22 cellular contexts compared by ENCODE assay signal in the genomic region with DNA sequence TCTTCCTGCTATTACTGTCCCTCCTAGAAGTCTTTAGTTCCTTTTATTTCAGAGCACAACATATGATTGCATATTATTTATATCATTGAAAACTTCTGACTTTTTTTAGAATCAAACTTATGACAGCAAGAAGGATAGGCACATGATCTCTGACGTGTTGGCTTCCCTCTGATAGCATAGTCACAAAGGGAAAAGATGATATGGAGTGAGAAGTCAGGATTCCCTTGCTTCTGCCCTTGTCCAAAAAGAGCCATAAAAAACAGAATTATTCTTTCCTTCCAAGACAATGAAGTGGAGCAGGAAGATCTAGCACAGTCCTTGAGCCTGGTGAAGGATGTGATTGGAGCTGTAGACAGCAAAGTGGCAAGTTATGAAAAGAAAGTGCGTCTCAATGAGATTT.
DNase-seq lines count a peak whose midpoint lies in the region; ATAC-seq lines count a peak whose summit lies in the region.
"Had no signal": no experiment of that assay in that cellular context is flagged by ENCODE, and none has a peak within 500 bp of the region (broad histone marks: within the 10 kb centered on the region; RNA-seq: fewer than 3 reads in every experiment).

No MANE protein-coding gene starts in this region.

- H3K27me3 Mint-ChIP-seq in activated CD4-positive, alpha-beta T cell treated with anti-CD3 and anti-CD28 coated beads for 36 hours: no peaks in the 10 kb centered on the region
- no peaks in the 10 kb centered on the region for H3K27me3 Mint-ChIP-seq in activated CD4-positive, alpha-beta T cell treated with anti-CD3 and anti-CD28 coated beads, Interleukin-2, amount 10 ng/mL, durations not matched to agents 7 days and 5 days
- H3K27me3 Mint-ChIP-seq in CD4-positive, CD25-positive, alpha-beta regulatory T cell: no peaks in the 10 kb centered on the region
- H3K27me3 Mint-ChIP-seq in activated T-helper 2 cell treated with anti-CD3 and anti-CD28 coated beads, Interferon-gamma antibody, Interleukin-2, Interleukin-4, amounts not matched to agents 10 μg/mL and 5 μg/mL and 100 μg/mL, durations not matched to agents 14 hours and 24 hours and 36 hours (ENCODE audit: low read depth): no peaks in the 10 kb centered on the region
- H3K27me3 Mint-ChIP-seq in memory B cell: no peaks in the 10 kb centered on the region
- H3K27me3 Mint-ChIP-seq: dendritic cell treated with granulocyte-macrophage colony-stimulating factor and Interleukin-4, amounts not matched to agents 40 ng/mL and 50 ng/mL, for 4 days; type B pancreatic cell had no signal

- H3K9me3 Mint-ChIP-seq in activated CD4-positive, alpha-beta T cell treated with anti-CD3 and anti-CD28 coated beads for 36 hours (ENCODE audit: low read depth): no peaks in the 10 kb centered on the region
- no peaks in the 10 kb centered on the region for H3K9me3 Mint-ChIP-seq in activated CD4-positive, alpha-beta T cell treated with anti-CD3 and anti-CD28 coated beads, Interleukin-2, amount 10 ng/mL, durations not matched to agents 7 days and 5 days
- H3K9me3 Mint-ChIP-seq in CD4-positive, CD25-positive, alpha-beta regulatory T cell: no peaks in the 10 kb centered on the region
- no peaks in the 10 kb centered on the region for H3K9me3 Mint-ChIP-seq in activated T-helper 2 cell treated with anti-CD3 and anti-CD28 coated beads, Interferon-gamma antibody, Interleukin-2, Interleukin-4, amounts not matched to agents 10 μg/mL and 5 μg/mL and 100 μg/mL, durations not matched to agents 14 hours and 24 hours and 36 hours
- H3K9me3 Mint-ChIP-seq in memory B cell: no peaks in the 10 kb centered on the region
- H3K9me3 Mint-ChIP-seq: dendritic cell treated with granulocyte-macrophage colony-stimulating factor and Interleukin-4, amounts not matched to agents 40 ng/mL and 50 ng/mL, for 4 days; HFFc6; stimulated activated effector memory CD8-positive, alpha-beta T cell treated with anti-CD3 and anti-CD28 coated beads, Interleukin-12 subunit alpha, Interleukin-12 subunit beta, amount 100 ng/mL, for 72 hours; type B pancreatic cell had no signal

- peaks cover 80% of the 10 kb centered on the region for H3K4me1 Mint-ChIP-seq in activated CD4-positive, alpha-beta T cell treated with anti-CD3 and anti-CD28 coated beads for 36 hours
- peaks cover 24% of the 10 kb centered on the region for H3K4me1 Mint-ChIP-seq in activated CD4-positive, alpha-beta T cell treated with anti-CD3 and anti-CD28 coated beads, Interleukin-2, amount 10 ng/mL, durations not matched to agents 7 days and 5 days
- H3K4me1 Mint-ChIP-seq in CD4-positive, CD25-positive, alpha-beta regulatory T cell: peaks cover 7 to 53% (median 38%) of the 10 kb centered on the region in 4 donors
- H3K4me1 Mint-ChIP-seq in activated T-helper 2 cell treated with anti-CD3 and anti-CD28 coated beads, Interferon-gamma antibody, Interleukin-2, Interleukin-4, amounts not matched to agents 10 μg/mL and 5 μg/mL and 100 μg/mL, durations not matched to agents 14 hours and 24 hours and 36 hours (ENCODE audit: low read depth): peaks cover 39% of the 10 kb centered on the region
- peaks cover 19% of the 10 kb centered on the region for H3K4me1 Mint-ChIP-seq in memory B cell

- peaks cover 15% of the 10 kb centered on the region for H3K4me1 ChIP-seq in CD4-positive, CD25-positive, alpha-beta regulatory T cell (ENCODE audit: control insufficient read depth, insufficient read depth, low read length, poor library complexity, severe bottlenecking)
- H3K4me1 ChIP-seq: BE2C, SJSA1 had no signal

- H3K36me3 Mint-ChIP-seq in activated CD4-positive, alpha-beta T cell treated with anti-CD3 and anti-CD28 coated beads for 36 hours (ENCODE audit: low read depth): peaks cover 81% of the 10 kb centered on the region
- peaks cover 75% of the 10 kb centered on the region for H3K36me3 Mint-ChIP-seq in activated CD4-positive, alpha-beta T cell treated with anti-CD3 and anti-CD28 coated beads, Interleukin-2, amount 10 ng/mL, durations not matched to agents 7 days and 5 days (ENCODE audit: low read depth)
- peaks cover 47% of the 10 kb centered on the region for H3K36me3 Mint-ChIP-seq in CD4-positive, CD25-positive, alpha-beta regulatory T cell
- peaks cover 85% of the 10 kb centered on the region for H3K36me3 Mint-ChIP-seq in activated T-helper 2 cell treated with anti-CD3 and anti-CD28 coated beads, Interferon-gamma antibody, Interleukin-2, Interleukin-4, amounts not matched to agents 10 μg/mL and 5 μg/mL and 100 μg/mL, durations not matched to agents 14 hours and 24 hours and 36 hours (ENCODE audit: low read depth)
- H3K36me3 Mint-ChIP-seq in memory B cell: peaks cover 49% of the 10 kb centered on the region

- peak overlapping the region; percentile 85 for H3K27ac Mint-ChIP-seq in activated CD4-positive, alpha-beta T cell treated with anti-CD3 and anti-CD28 coated beads for 36 hours
- H3K27ac Mint-ChIP-seq in activated CD4-positive, alpha-beta T cell treated with anti-CD3 and anti-CD28 coated beads, Interleukin-2, amount 10 ng/mL, durations not matched to agents 7 days and 5 days: no peak overlapping the region
- H3K27ac Mint-ChIP-seq in CD4-positive, CD25-positive, alpha-beta regulatory T cell: peak overlapping the region; percentile 73 to 93 (median 89)
- H3K27ac Mint-ChIP-seq in activated T-helper 2 cell treated with anti-CD3 and anti-CD28 coated beads, Interferon-gamma antibody, Interleukin-2, Interleukin-4, amounts not matched to agents 10 μg/mL and 5 μg/mL and 100 μg/mL, durations not matched to agents 14 hours and 24 hours and 36 hours: peak overlapping the region; percentile 62
- peak overlapping the region; percentile 42 for H3K27ac Mint-ChIP-seq in memory B cell
- H3K27ac Mint-ChIP-seq: dendritic cell treated with granulocyte-macrophage colony-stimulating factor and Interleukin-4, amounts not matched to agents 40 ng/mL and 50 ng/mL, for 4 days; HFFc6; type B pancreatic cell had no signal

- no peaks in the 10 kb centered on the region for H3K9me3 ChIP-seq in CD4-positive, CD25-positive, alpha-beta regulatory T cell (ENCODE audit: control insufficient read depth in 2 of 2, low read length in 2 of 2)
- H3K9me3 ChIP-seq: BE2C, SJSA1 had no signal

- no peak for DNase-seq in activated CD4-positive, alpha-beta T cell treated with anti-CD3 and anti-CD28 coated beads for 36 hours
- no peak for DNase-seq in activated CD4-positive, alpha-beta T cell treated with anti-CD3 and anti-CD28 coated beads, Interleukin-2, amount 10 ng/mL, durations not matched to agents 7 days and 5 days
- DNase-seq in CD4-positive, CD25-positive, alpha-beta regulatory T cell: no peak
- DNase-seq in activated T-helper 2 cell treated with anti-CD3 and anti-CD28 coated beads, Interferon-gamma antibody, Interleukin-2, Interleukin-4, amounts not matched to agents 10 μg/mL and 5 μg/mL and 100 μg/mL, durations not matched to agents 14 hours and 24 hours and 36 hours (ENCODE audit: low spot score): no peak
- no peak for DNase-seq in memory B cell (ENCODE audit: low spot score in 2 of 2)
- no peak for DNase-seq in GM19240 (ENCODE audit: insufficient read length, low spot score)
- DNase-seq in GM03348 (ENCODE audit: low spot score): no peak
- DNase-seq: activated CD4-positive, CD25-positive, alpha-beta regulatory T cell; BE2C; brain microvascular endothelial cell; HFFc6; IMR-90; NCI-H187; NCI-H82; PC-3 had no signal

- H3K4me3 ChIP-seq in CD4-positive, CD25-positive, alpha-beta regulatory T cell (ENCODE audit: low read depth, low read length): no peak overlapping the region
- H3K4me3 ChIP-seq: SJSA1 had no signal

- intact Hi-C loops in activated CD4-positive, alpha-beta T cell treated with anti-CD3 and anti-CD28 coated beads for 36 hours (cut with DNase I, micrococcal nuclease): loop anchor here (5.0 to 10.0 kb wide), 4 partner anchors 70 to 428 kb away; a partner anchor contains a TSS
- intact Hi-C loops in activated T-helper 2 cell treated with anti-CD3 and anti-CD28 coated beads, Interferon-gamma antibody, Interleukin-2, Interleukin-4, amounts not matched to agents 10 μg/mL and 5 μg/mL and 100 μg/mL, durations not matched to agents 14 hours and 24 hours and 36 hours (cut with micrococcal nuclease): loop anchor here (5.0 kb wide), 1 partner anchor 180 kb away; no protein-coding TSS in a partner anchor

- POLR2A ChIA-PET in activated CD4-positive, alpha-beta T cell treated with anti-CD3 and anti-CD28 coated beads for 36 hours (lab: Charles Lee): interaction anchor here (1.9 kb wide), 1 partner anchor 11 kb away, joined by 9 read pairs; no protein-coding TSS in a partner anchor
- POLR2A ChIA-PET in activated CD4-positive, alpha-beta T cell treated with anti-CD3 and anti-CD28 coated beads, Interleukin-2, amount 10 ng/mL, durations not matched to agents 7 days and 5 days (lab: Charles Lee): no interaction called here

- H3K27me3 ChIP-seq in CD4-positive, CD25-positive, alpha-beta regulatory T cell (ENCODE audit: control insufficient read depth, insufficient read depth, low read length): no peaks in the 10 kb centered on the region
- H3K27me3 ChIP-seq: BE2C, brain microvascular endothelial cell, SJSA1 had no signal

- no peak for ATAC-seq in activated CD4-positive, alpha-beta T cell treated with anti-CD3 and anti-CD28 coated beads for 36 hours
- ATAC-seq in CD4-positive, CD25-positive, alpha-beta regulatory T cell (ENCODE audit: low read depth in 2 of 2): no peak
- ATAC-seq in memory B cell (ENCODE audit: low read depth): no peak
- ATAC-seq in GM18858 (IDR thresholded peaks at IDR 0.05; ENCODE audit: unreplicated experiment): no peak
- ATAC-seq: PC-3; sciatic nerve; stimulated activated effector memory CD8-positive, alpha-beta T cell treated with anti-CD3 and anti-CD28 coated beads, Interleukin-12 subunit alpha, Interleukin-12 subunit beta, amount 100 ng/mL, for 72 hours had no signal

- no peak overlapping the region for H3K4me3 Mint-ChIP-seq in activated CD4-positive, alpha-beta T cell treated with anti-CD3 and anti-CD28 coated beads for 36 hours
- no peak overlapping the region for H3K4me3 Mint-ChIP-seq in activated CD4-positive, alpha-beta T cell treated with anti-CD3 and anti-CD28 coated beads, Interleukin-2, amount 10 ng/mL, durations not matched to agents 7 days and 5 days
- H3K4me3 Mint-ChIP-seq in CD4-positive, CD25-positive, alpha-beta regulatory T cell: peak overlapping the region in 1 of 4 donors; percentile 1
- no peak overlapping the region for H3K4me3 Mint-ChIP-seq in activated T-helper 2 cell treated with anti-CD3 and anti-CD28 coated beads, Interferon-gamma antibody, Interleukin-2, Interleukin-4, amounts not matched to agents 10 μg/mL and 5 μg/mL and 100 μg/mL, durations not matched to agents 14 hours and 24 hours and 36 hours (ENCODE audit: low read depth)
- no peak overlapping the region for H3K4me3 Mint-ChIP-seq in memory B cell
- H3K4me3 Mint-ChIP-seq: dendritic cell treated with granulocyte-macrophage colony-stimulating factor and Interleukin-4, amounts not matched to agents 40 ng/mL and 50 ng/mL, for 4 days; HFFc6; stimulated activated effector memory CD8-positive, alpha-beta T cell treated with anti-CD3 and anti-CD28 coated beads, Interleukin-12 subunit alpha, Interleukin-12 subunit beta, amount 100 ng/mL, for 72 hours; type B pancreatic cell had no signal

- peaks cover 98% of the 10 kb centered on the region for H3K36me3 ChIP-seq in CD4-positive, CD25-positive, alpha-beta regulatory T cell (ENCODE audit: control insufficient read depth, insufficient read depth, low read length)

- CTCF ChIA-PET in activated CD4-positive, alpha-beta T cell treated with anti-CD3 and anti-CD28 coated beads for 36 hours (lab: Charles Lee): interaction anchor here (0.6 to 3.2 kb wide), 6 partner anchors 11 to 329 kb away, joined by 3 to 15 read pairs (median 4); no protein-coding TSS in a partner anchor
- CTCF ChIA-PET in activated CD4-positive, alpha-beta T cell treated with anti-CD3 and anti-CD28 coated beads, Interleukin-2, amount 10 ng/mL, durations not matched to agents 7 days and 5 days (lab: Charles Lee): interaction anchor here (0.8 kb wide), 1 partner anchor 13 kb away, joined by 3 read pairs; no protein-coding TSS in a partner anchor

- H3K27ac ChIP-seq in CD4-positive, CD25-positive, alpha-beta regulatory T cell (ENCODE audit: insufficient read depth, low read length, poor library complexity, severe bottlenecking): peak overlapping the region; percentile 75
- H3K27ac ChIP-seq: 22Rv1, brain microvascular endothelial cell, SJSA1 had no signal
